In the genomic region with DNA sequence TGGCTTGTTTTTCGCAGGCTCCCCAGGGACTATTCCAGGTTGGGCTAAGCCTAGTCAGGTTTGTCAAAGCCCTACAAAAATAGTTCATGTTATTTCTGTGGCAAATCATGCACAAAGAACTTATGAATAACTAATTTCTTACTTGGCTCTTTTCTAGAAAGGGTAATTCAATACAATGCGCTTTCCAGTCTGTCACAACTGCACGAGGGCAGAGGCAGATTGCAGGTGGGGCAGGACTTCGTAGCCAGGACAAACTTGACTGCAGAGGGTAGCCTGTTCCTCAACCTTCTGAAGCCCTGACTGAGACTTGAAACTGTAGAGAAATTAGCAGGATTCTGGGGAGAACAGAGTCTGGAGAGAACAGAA, we compare ENCODE assay signal across 10 cellular contexts.
DNase-seq lines count a peak whose midpoint lies in the region; ATAC-seq, FAIRE-seq and TF ChIP-seq lines count a peak whose summit lies in the region.
"Had no signal": no experiment of that assay in that cellular context is flagged by ENCODE, and none has a peak within 500 bp of the region (broad histone marks: within the 10 kb centered on the region; RNA-seq: fewer than 3 reads in every experiment).

No MANE protein-coding gene starts in this region.

- intact Hi-C loops in testis (cut with DNase I; ENCODE audit: low total_unique reads) = no loop called here

- H3K27ac ChIP-seq in testis (no peak overlapping the region), right atrium auricular region (no peak overlapping the region)

- WGBS in testis, 2 donors = 62 to 75% methylated on average over 4 of the region's 4 CpGs

- H3K36me3 ChIP-seq in testis (ENCODE audit: low read depth, missing control alignments) = no peaks in the 10 kb centered on the region
- H3K36me3 ChIP-seq in right atrium auricular region = no peaks in the 10 kb centered on the region

- TF ChIP-seq POLR2A in testis (IDR thresholded peaks at IDR 0.05) = no peak

- H3K27me3 ChIP-seq in testis = no peaks in the 10 kb centered on the region
- H3K27me3 ChIP-seq in right atrium auricular region = no peaks in the 10 kb centered on the region

- TF ChIP-seq CTCF in testis (IDR thresholded peaks at IDR 0.05) = no peak
- TF ChIP-seq CTCF in right atrium auricular region (IDR thresholded peaks at IDR 0.05) = no peak

- DNase-seq in left kidney (ENCODE audit: low read depth, low spot score) (peak; percentile 13), cortex of kidney (lab: John Stamatoyannopoulos, UW) (no peak), testis (no peak), right atrium auricular region (ENCODE audit: low spot score) (no peak), RCC 7860 (ENCODE audit: low spot score) (no peak)

- ATAC-seq in GM18517 (IDR thresholded peaks at IDR 0.05; ENCODE audit: unreplicated experiment) (peak; percentile 51), GM21528 (IDR thresholded peaks at IDR 0.05; ENCODE audit: low FRiP score, unreplicated experiment) (peak; percentile 74), HG03439 (IDR thresholded peaks at IDR 0.05; ENCODE audit: unreplicated experiment) (peak; percentile 50)
- ATAC-seq: WTC11 had no signal

- H3K4me1 ChIP-seq in testis (no peaks in the 10 kb centered on the region), right atrium auricular region (peaks cover 0 to 9% of the 10 kb centered on the region in 2 donors)

- no peak overlapping the region for H3K4me3 ChIP-seq in testis
- no peak overlapping the region for H3K4me3 ChIP-seq in right atrium auricular region

- FAIRE-seq in RCC 7860 (lab: Jason Lieb, UNC) = no peak
- FAIRE-seq: keratinocyte had no signal

- H3K9me3 ChIP-seq in testis = no peaks in the 10 kb centered on the region
- no peaks in the 10 kb centered on the region for H3K9me3 ChIP-seq in right atrium auricular region
